8 cellular contexts compared by ENCODE assay signal in genomic region chr1:208652300-208653160, GRCh38.
DNase-seq lines count a peak whose midpoint lies in the region; ATAC-seq and TF ChIP-seq lines count a peak whose summit lies in the region.

No MANE protein-coding gene starts in this region.

- no peak overlapping the region for H3K4me3 Mint-ChIP-seq in osteocyte (ENCODE audit: unreplicated experiment)

- peaks cover 26% of the 10 kb centered on the region for H3K27me3 Mint-ChIP-seq in osteocyte (ENCODE audit: unreplicated experiment)

- ATAC-seq in GM19455 (IDR thresholded peaks at IDR 0.05; ENCODE audit: unreplicated experiment) (peak; percentile 84), HG03571 (IDR thresholded peaks at IDR 0.05; ENCODE audit: unreplicated experiment) (peak; percentile 92)

- peak; percentile 60 for DNase-seq in Caki2 (ENCODE audit: low read depth)
- peak; percentile 12 for DNase-seq in NCI-H524 treated with DMSO at 0.1 percent for 48 hours (lab: John Stamatoyannopoulos, UW)
- peak; percentile 50 for DNase-seq in activated CD8-positive, alpha-beta memory T cell treated with anti-CD3 and anti-CD28 coated beads, Interleukin-2, amount 50 U/mL, for 48 hours
- peak; percentile 56 for DNase-seq in globus pallidus (ENCODE audit: low spot score)
- no peak for DNase-seq in osteocyte (ENCODE audit: extremely low spot score, unreplicated experiment)
- no peak for DNase-seq in activated gamma-delta T cell (lab: John Stamatoyannopoulos, UW)

- H3K4me1 Mint-ChIP-seq in osteocyte (ENCODE audit: unreplicated experiment) = peaks cover 4% of the 10 kb centered on the region

- TF ChIP-seq CTCF in osteocyte (IDR thresholded peaks at IDR 0.05) = peak; percentile 88

- in situ Hi-C loops in Caki2 (cut with HindIII; ENCODE audit: low pct_unique_long_range_greater_than_20kb, low sequenced_read_pairs) = no loop called here

- H3K27ac Mint-ChIP-seq in osteocyte (ENCODE audit: unreplicated experiment) = no peak overlapping the region

- H3K9me3 Mint-ChIP-seq in osteocyte (ENCODE audit: unreplicated experiment) = no peaks in the 10 kb centered on the region

- H3K36me3 Mint-ChIP-seq in osteocyte (ENCODE audit: unreplicated experiment) = no peaks in the 10 kb centered on the region

Comparison
In these comparisons a context has a peak if more than half of its experiments do, and no peak if none do; other contexts are left out.
1. DNase-seq: peak in Caki2 (single experiment), NCI-H524 treated with DMSO at 0.1 percent for 48 hours (single experiment), activated CD8-positive, alpha-beta memory T cell treated with anti-CD3 and anti-CD28 coated beads, Interleukin-2, amount 50 U/mL, for 48 hours (single experiment) and globus pallidus (single experiment); none in osteocyte (single experiment) and activated gamma-delta T cell (single experiment).